9 cellular contexts compared by ENCODE assay signal in the genomic region with DNA sequence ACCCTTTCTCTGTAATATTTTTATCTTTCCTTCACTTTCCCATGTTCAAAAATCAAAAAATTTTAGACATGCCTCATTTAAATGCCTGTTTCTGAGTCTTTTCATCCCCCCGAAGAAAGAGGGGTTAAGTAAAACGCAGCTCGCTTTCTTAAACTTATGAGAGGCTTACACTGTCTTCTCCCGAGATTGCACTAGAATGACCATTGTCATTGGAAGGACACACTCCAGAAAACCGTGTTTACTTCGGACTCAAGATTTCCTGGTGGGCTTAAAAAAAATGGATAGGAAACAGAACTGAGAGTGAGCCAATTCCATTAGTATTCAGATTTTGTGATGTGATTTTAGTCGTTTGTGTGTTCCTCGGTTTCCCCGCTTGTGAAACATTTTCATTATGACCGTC. TPM values are rescaled to one million over a fixed set of nuclear protein-coding genes. Genes with fewer than 3 reads are reported as not detected.
A peak's percentile ranks its signal among the peaks of the same experiment; 100 is the strongest.
DNase-seq lines count a peak whose midpoint lies in the region; TF ChIP-seq lines count a peak whose summit lies in the region.
"Had no signal": no experiment of that assay in that cellular context is flagged by ENCODE, and none has a peak within 500 bp of the region (broad histone marks: within the 10 kb centered on the region; RNA-seq: fewer than 3 reads in every experiment).

No MANE protein-coding gene starts in this region.

- BruUV-seq in Caco-2 (replicated peaks; lab: Mats Ljungman, UMichigan), result no TSS peak

- H3K9me3 Mint-ChIP-seq in Caco-2 (ENCODE audit: unreplicated experiment), result no peaks in the 10 kb centered on the region

- DNase-seq in Caco-2 (no peak), RKO (ENCODE audit: low spot score) (peak; percentile 22), fibroblast of lung (ENCODE audit: low read depth in 2 of 2) (peak in 1 of 2 donors; percentile 8), pons (ENCODE audit: low spot score) (peak; percentile 68), NOMO-1 treated with DMSO at 0.1 percent for 48 hours (lab: John Stamatoyannopoulos, UW; ENCODE audit: unreplicated experiment) (no peak), HuH-7.5 (ENCODE audit: low spot score) (no peak), NCI-H2171 treated with DMSO at 0.1 percent for 48 hours (lab: John Stamatoyannopoulos, UW) (no peak)
- no peak for DNase-seq in stimulated activated CD4-positive, alpha-beta T cell treated with anti-CD3 and anti-CD28 coated beads, Interleukin-4, amount 100 ng/mL, for 4 hours
- DNase-seq: NCI-H510A had no signal

- H3K9ac ChIP-seq in fibroblast of lung (ENCODE audit: insufficient read depth, low read length), result no peak overlapping the region

- H2AFZ ChIP-seq in fibroblast of lung (ENCODE audit: low read length), result peak overlapping the region; percentile 5

- intact Hi-C loops in Caco-2 (cut with micrococcal nuclease; ENCODE audit: unreplicated experiment), result loop anchor here (10.0 kb wide), 1 partner anchor 122 kb away; no protein-coding TSS in a partner anchor

- CTCF ChIA-PET in Caco-2 (lab: Charles Lee), result no interaction called here

- H3K27me3 ChIP-seq in Caco-2 (replicated peaks; ENCODE audit: control insufficient read depth, insufficient read depth, low read length) (peaks cover 2% of the 10 kb centered on the region; the same call in 1 of the 2 replicates), fibroblast of lung (ENCODE audit: control insufficient read depth, insufficient read depth, low read length) (no peaks in the 10 kb centered on the region)

- POLR2A ChIA-PET in Caco-2 (lab: Charles Lee), result no interaction called here

- TF ChIP-seq CTCF in Caco-2 (IDR thresholded peaks at IDR 0.05; ENCODE audit: insufficient read depth in 1 of 2, low read depth in 1 of 2, low read length in 1 of 2, severe bottlenecking in 1 of 2, unreplicated experiment in 1 of 2) (no peak), fibroblast of lung (conservative IDR thresholded peaks at IDR 0.05 in 1 of 2, IDR thresholded peaks at IDR 0.05 in 1 of 2; ENCODE audit: low read depth in 1 of 2, low read length in 2 of 2) (no peak)

- H3K36me3 Mint-ChIP-seq in Caco-2 (ENCODE audit: insufficient read depth, unreplicated experiment), result no peaks in the 10 kb centered on the region

- H3K79me2 ChIP-seq in fibroblast of lung (ENCODE audit: control insufficient read depth, insufficient read depth, low read length), result peaks cover 14% of the 10 kb centered on the region

- H3K36me3 ChIP-seq in Caco-2 (ENCODE audit: control insufficient read depth, insufficient read depth, low read length) (no peaks in the 10 kb centered on the region), fibroblast of lung (ENCODE audit: control insufficient read depth, insufficient read depth, low read length) (no peaks in the 10 kb centered on the region)

- H3K27ac Mint-ChIP-seq in Caco-2 (ENCODE audit: unreplicated experiment), result no peak overlapping the region

- peak overlapping the region; percentile 58; the same call in 1 of the 2 replicates for H3K4me3 ChIP-seq in Caco-2 (ENCODE audit: low read depth, low read length)
- H3K4me3 ChIP-seq in fibroblast of lung (replicated peaks in 1 of 4; ENCODE audit: control extremely low read depth in 1 of 4, insufficient read depth in 1 of 4, low read depth in 3 of 4, low read length in 4 of 4), result peak overlapping the region; percentile 71 to 97 (median 89)

- peak overlapping the region; percentile 96 for H3K4me2 ChIP-seq in fibroblast of lung (ENCODE audit: extremely low read depth, insufficient read depth, low read length)

- H3K9me3 ChIP-seq in Caco-2 (no peaks in the 10 kb centered on the region), fibroblast of lung (ENCODE audit: control insufficient read depth, insufficient read depth, low read depth, low read length) (no peaks in the 10 kb centered on the region)

- H3K4me3 Mint-ChIP-seq in Caco-2 (ENCODE audit: unreplicated experiment), result peak overlapping the region; percentile 82

- peaks cover 8% of the 10 kb centered on the region for H3K4me1 Mint-ChIP-seq in Caco-2 (ENCODE audit: low read depth, unreplicated experiment)

- H3K4me1 ChIP-seq in Caco-2 (no peaks in the 10 kb centered on the region), fibroblast of lung (ENCODE audit: control insufficient read depth, extremely low read depth, insufficient read depth, low read length) (no peaks in the 10 kb centered on the region)

- no peaks in the 10 kb centered on the region for H4K20me1 ChIP-seq in fibroblast of lung (ENCODE audit: control insufficient read depth, extremely low read depth, insufficient read depth, low read length)

- no peak overlapping the region for H3K27ac ChIP-seq in fibroblast of lung (ENCODE audit: insufficient read depth, low read length)

- peaks cover 31% of the 10 kb centered on the region for H3K27me3 Mint-ChIP-seq in Caco-2 (ENCODE audit: insufficient read depth, unreplicated experiment)

RNA-seq across cellular contexts. Expression of a gene that starts 1.3 kb away (rescaled TPM):
- total RNA-seq in Caco-2 (2022) (1.3 TPM in 2 replicates), fibroblast of lung (29.9 and 33.4 TPM in 2 replicates)
- 7.6 and 8.7 TPM in 2 replicates for polyA plus RNA-seq in fibroblast of lung
- polyA plus RNA-seq in fibroblast of lung (2012), result 5.7 and 5.9 TPM in 2 replicates
- polyA minus RNA-seq in fibroblast of lung (ENCODE audit: low replicate concordance), result 6.7 and 8.1 TPM in 2 replicates

RNA-seq across cellular contexts. Expression of a gene that starts 58.5 kb away (rescaled TPM):
- 2.0 and 3.2 TPM in 2 replicates for total RNA-seq in Caco-2 (2022)
- 6.1 and 10.0 TPM in 2 replicates for total RNA-seq in fibroblast of lung
- polyA plus RNA-seq in fibroblast of lung, result 4.3 and 5.2 TPM in 2 replicates
- polyA plus RNA-seq in fibroblast of lung (2012), result 2.9 and 3.3 TPM in 2 replicates
- polyA minus RNA-seq in fibroblast of lung (ENCODE audit: low replicate concordance), result 2.2 and 7.3 TPM in 2 replicates

Comparison
In these comparisons a context has a peak if more than half of its experiments do, and no peak if none do; other contexts are left out.
1. DNase-seq: peak in RKO (single experiment) and pons (single experiment); none in Caco-2 (0 of 2), NOMO-1 treated with DMSO at 0.1 percent for 48 hours (single experiment), HuH-7.5 (single experiment), NCI-H2171 treated with DMSO at 0.1 percent for 48 hours (single experiment) and stimulated activated CD4-positive, alpha-beta T cell treated with anti-CD3 and anti-CD28 coated beads, Interleukin-4, amount 100 ng/mL, for 4 hours (0 of 2).
2. RNA of a gene that starts 1.3 kb away (total RNA-seq): 29.9 to 33.4 TPM in fibroblast of lung; 1.3 TPM in Caco-2; every median in the first group is over 10 times any median in the second.